In genomic region chr11:540583-541432, GRCh38 we compare ENCODE assay signal across 1 cellular context.
TF ChIP-seq lines count a peak whose summit lies in the region.

No MANE protein-coding gene starts in this region.

TF ChIP-seq in HEK293, 187 proteins besides CTCF, POLR2A, EP300 and RAD21 (continued from another document):
- no peak for TF ChIP-seq REST (tag by site-specific recombination; IDR thresholded peaks at IDR 0.05)
